Comparison of ENCODE assay signal across 1 cellular context in genomic region chr5:108727639-108728565, GRCh38.
TF ChIP-seq lines count a peak whose summit lies in the region.

No MANE protein-coding gene starts in this region.

TF ChIP-seq in HepG2, 621 proteins besides CTCF, POLR2A, EP300 and RAD21 (continued from another document and continues in another):
- TF ChIP-seq ZBTB40 (IDR thresholded peaks at IDR 0.05) = no peak
- peak; percentile 82 for TF ChIP-seq ZBTB40 (CRISPR knock-in tag; IDR thresholded peaks at IDR 0.05)
- peak; percentile 58; the same call in 1 of the 2 replicates for TF ChIP-seq HOXD1 (CRISPR knock-in tag; IDR thresholded peaks at IDR 0.05)
- no peak for TF ChIP-seq GPN1 (CRISPR knock-in tag; IDR thresholded peaks at IDR 0.05; ENCODE audit: borderline replicate concordance)
- TF ChIP-seq NFKB2 (CRISPR knock-in tag; IDR thresholded peaks at IDR 0.05; ENCODE audit: borderline replicate concordance) = peak; percentile 93
- TF ChIP-seq ZNF264 (CRISPR knock-in tag; IDR thresholded peaks at IDR 0.05) = peak; percentile 35; the same call in 1 of the 2 replicates
- TF ChIP-seq REPIN1 (CRISPR knock-in tag; IDR thresholded peaks at IDR 0.05; ENCODE audit: borderline replicate concordance, low read depth) = peak; percentile 43; the same call in 1 of the 2 replicates
- TF ChIP-seq NR1H2 (CRISPR knock-in tag; IDR thresholded peaks at IDR 0.05; ENCODE audit: borderline replicate concordance, low read depth) = no peak
- peak; percentile 92 for TF ChIP-seq U2AF1 (optimal IDR thresholded peaks at IDR 0.05; ENCODE audit: low read depth, low read length)
- no peak for TF ChIP-seq HNRNPH1 (optimal IDR thresholded peaks at IDR 0.05; ENCODE audit: low read depth, low read length)
- TF ChIP-seq ZBTB37 (CRISPR knock-in tag; IDR thresholded peaks at IDR 0.05) = no peak
- peak; percentile 74; the same call in 1 of the 2 replicates for TF ChIP-seq ZNF580 (CRISPR knock-in tag; IDR thresholded peaks at IDR 0.05; ENCODE audit: borderline replicate concordance, low read depth)
- TF ChIP-seq MXI1 (IDR thresholded peaks at IDR 0.05; ENCODE audit: borderline replicate concordance, low read depth, low read length) = peak; percentile 34; the same call in 1 of the 3 replicates
- TF ChIP-seq ISX (CRISPR knock-in tag; conservative IDR thresholded peaks at IDR 0.05) = no peak; the same call in 1 of the 2 replicates
- TF ChIP-seq ZSCAN29 (CRISPR knock-in tag; conservative IDR thresholded peaks at IDR 0.05) = peak; percentile 87; the same call in 1 of the 2 replicates
- TF ChIP-seq ZSCAN5A (CRISPR knock-in tag; IDR thresholded peaks at IDR 0.05; ENCODE audit: borderline replicate concordance) = peak; percentile 83; the same call in 1 of the 2 replicates
- TF ChIP-seq ZFP36L2 (CRISPR knock-in tag; IDR thresholded peaks at IDR 0.05) = no peak
- 0 out of 2 replicates have a peak, but pooled peaks have one; percentile 79 for TF ChIP-seq ZFP82 (CRISPR knock-in tag; IDR thresholded peaks at IDR 0.05; ENCODE audit: borderline replicate concordance)
- peak; percentile 85 for TF ChIP-seq MAX (IDR thresholded peaks at IDR 0.05)
- no peak for TF ChIP-seq ZNF101 (CRISPR knock-in tag; IDR thresholded peaks at IDR 0.05; ENCODE audit: borderline replicate concordance, low read depth)
- 0 out of 2 replicates have a peak, but pooled peaks have one; percentile 42 for TF ChIP-seq E2F1 (CRISPR knock-in tag; IDR thresholded peaks at IDR 0.05)
- no peak for TF ChIP-seq REXO4 (CRISPR knock-in tag; IDR thresholded peaks at IDR 0.05; ENCODE audit: borderline replicate concordance)
- no peak for TF ChIP-seq ZNF609 (CRISPR knock-in tag; IDR thresholded peaks at IDR 0.05; ENCODE audit: borderline replicate concordance)
- peak; percentile 96 for TF ChIP-seq KDM5B (CRISPR knock-in tag; IDR thresholded peaks at IDR 0.05; ENCODE audit: borderline replicate concordance)
- TF ChIP-seq ZNF781 (CRISPR knock-in tag; IDR thresholded peaks at IDR 0.05; ENCODE audit: borderline replicate concordance, not compliant biosample characterization) = peak; percentile 78
- TF ChIP-seq MLLT10 (CRISPR knock-in tag; IDR thresholded peaks at IDR 0.05) = no peak
- 0 out of 2 replicates have a peak, but pooled peaks have one; percentile 70 for TF ChIP-seq CENPT (CRISPR knock-in tag; IDR thresholded peaks at IDR 0.05; ENCODE audit: low read depth)
- TF ChIP-seq ZNF558 (CRISPR knock-in tag; IDR thresholded peaks at IDR 0.05; ENCODE audit: borderline replicate concordance) = peak; percentile 83; the same call in 1 of the 2 replicates
- TF ChIP-seq EED (CRISPR knock-in tag; IDR thresholded peaks at IDR 0.05) = no peak
- TF ChIP-seq REL (CRISPR knock-in tag; conservative IDR thresholded peaks at IDR 0.05) = peak; percentile 77; the same call in 1 of the 2 replicates
- TF ChIP-seq MED8 (CRISPR knock-in tag; IDR thresholded peaks at IDR 0.05; ENCODE audit: insufficient replicate concordance) = peak; percentile 84
- 0 out of 2 replicates have a peak, but pooled peaks have one; percentile 60 for TF ChIP-seq BRCA1 (CRISPR knock-in tag; IDR thresholded peaks at IDR 0.05)
- no peak for TF ChIP-seq ZBTB14 (CRISPR knock-in tag; IDR thresholded peaks at IDR 0.05)
- peak; percentile 88 for TF ChIP-seq YEATS2 (CRISPR knock-in tag; IDR thresholded peaks at IDR 0.05; ENCODE audit: borderline replicate concordance)
- peak; percentile 70 for TF ChIP-seq PTBP1 (IDR thresholded peaks at IDR 0.05; ENCODE audit: low read depth, low read length, poor library complexity, severe bottlenecking)
- TF ChIP-seq CHD4 (IDR thresholded peaks at IDR 0.05; ENCODE audit: borderline replicate concordance, low read length) = no peak
